10 cellular contexts compared by ENCODE assay signal in the genomic region with DNA sequence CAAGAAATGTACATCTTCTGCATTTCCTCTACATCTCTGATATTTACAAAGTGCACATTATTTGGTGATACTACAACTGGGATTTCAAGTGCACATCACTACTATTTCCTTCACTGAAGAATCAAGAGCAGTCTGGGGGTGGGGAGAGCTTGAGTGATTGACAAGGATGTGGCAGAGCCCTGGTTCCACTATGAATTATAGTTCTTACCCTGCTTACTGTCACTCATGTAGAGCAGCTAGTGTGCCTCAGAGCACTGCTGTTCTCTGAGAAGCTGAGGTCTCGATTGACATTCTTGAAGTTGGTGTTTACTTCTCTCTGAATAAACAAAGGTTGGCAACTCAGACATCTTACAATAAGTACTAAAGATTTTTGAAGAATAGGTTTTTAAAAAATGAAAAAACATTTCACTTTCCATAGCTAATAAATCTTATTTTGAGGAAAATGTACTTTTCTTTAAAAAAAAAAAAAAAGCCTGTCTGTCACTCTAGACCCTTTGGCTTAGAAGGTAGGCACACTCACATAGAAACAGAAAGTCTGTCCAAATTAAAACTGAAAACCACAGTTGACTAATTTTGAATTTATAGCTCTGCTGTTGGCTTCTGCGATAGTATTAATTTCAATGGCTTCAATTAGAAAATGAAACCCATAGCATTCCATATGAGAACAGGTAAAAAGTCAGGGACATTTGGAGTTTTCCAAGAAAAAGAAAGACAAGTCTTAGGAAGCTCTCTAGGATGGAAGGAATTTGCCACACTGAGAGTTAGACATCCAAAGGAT. TPM values are rescaled to one million over a fixed set of nuclear protein-coding genes. Genes with fewer than 3 reads are reported as not detected.
DNase-seq lines count a peak whose midpoint lies in the region; ATAC-seq, FAIRE-seq and TF ChIP-seq lines count a peak whose summit lies in the region.
"Had no signal": no experiment of that assay in that cellular context is flagged by ENCODE, and none has a peak within 500 bp of the region (broad histone marks: within the 10 kb centered on the region; RNA-seq: fewer than 3 reads in every experiment).

No MANE protein-coding gene starts in this region.

- intact Hi-C loops in left colon (cut with DNase I, micrococcal nuclease), result no loop called here
- intact Hi-C loops in head of caudate nucleus (cut with DNase I), result no loop called here

- no peaks in the 10 kb centered on the region for H3K36me3 Mint-ChIP-seq in astrocyte (ENCODE audit: low read depth, unreplicated experiment)

- TF ChIP-seq CTCF in astrocyte (IDR thresholded peaks at IDR 0.05; ENCODE audit: insufficient read depth, low read depth, low read length), result no peak

- no peak overlapping the region for H2AFZ ChIP-seq in astrocyte (ENCODE audit: low read depth, low read length)

- no peak overlapping the region for H3K9ac ChIP-seq in astrocyte (ENCODE audit: low read length)

- H3K36me3 ChIP-seq in astrocyte (ENCODE audit: insufficient read depth, low read length), result peaks cover 23% of the 10 kb centered on the region

- H3K27me3 ChIP-seq in astrocyte (ENCODE audit: insufficient read depth, low read length), result no peaks in the 10 kb centered on the region

- H3K27ac ChIP-seq in astrocyte (ENCODE audit: low read depth, low read length), result no peak overlapping the region

- H3K4me2 ChIP-seq in astrocyte (ENCODE audit: low read length), result peak overlapping the region; percentile 91

- no peak overlapping the region for H3K4me3 Mint-ChIP-seq in astrocyte (ENCODE audit: unreplicated experiment)
- H3K4me3 Mint-ChIP-seq: activated CD4-positive, alpha-beta memory T cell treated with anti-CD3 and anti-CD28 coated beads, Interleukin-2, amount 10 ng/mL, durations not matched to agents 7 days and 5 days had no signal

- H3K4me1 Mint-ChIP-seq in astrocyte (ENCODE audit: low read depth, unreplicated experiment), result peaks cover 6% of the 10 kb centered on the region

- no peak overlapping the region for H3K27ac Mint-ChIP-seq in astrocyte (ENCODE audit: unreplicated experiment)
- H3K27ac Mint-ChIP-seq: activated CD4-positive, alpha-beta memory T cell treated with anti-CD3 and anti-CD28 coated beads, Interleukin-2, amount 10 ng/mL, durations not matched to agents 7 days and 5 days had no signal

- ATAC-seq in GM18867 (IDR thresholded peaks at IDR 0.05; ENCODE audit: unreplicated experiment), result peak; percentile 94
- peak; percentile 81 for ATAC-seq in GM21515 (IDR thresholded peaks at IDR 0.05; ENCODE audit: unreplicated experiment)
- ATAC-seq in HG03066 (IDR thresholded peaks at IDR 0.05; ENCODE audit: low read depth, unreplicated experiment), result peak; percentile 86
- no peak for ATAC-seq in left colon

- H3K4me3 ChIP-seq in astrocyte (ENCODE audit: insufficient read depth, low read depth, low read length), result no peak overlapping the region

- peaks cover 6% of the 10 kb centered on the region for H3K4me1 ChIP-seq in astrocyte (ENCODE audit: insufficient read depth, low read length)

- peaks cover 14% of the 10 kb centered on the region for H3K27me3 Mint-ChIP-seq in astrocyte (ENCODE audit: low read depth, unreplicated experiment)

- H4K20me1 ChIP-seq in astrocyte (ENCODE audit: insufficient read depth, low read length), result peaks cover 26% of the 10 kb centered on the region

- H3K9me3 ChIP-seq in astrocyte (ENCODE audit: insufficient read depth, low read depth, low read length), result no peaks in the 10 kb centered on the region

- H3K79me2 ChIP-seq in astrocyte (ENCODE audit: insufficient read depth, low read length), result peaks cover 82% of the 10 kb centered on the region

- H3K9me3 Mint-ChIP-seq in astrocyte (ENCODE audit: unreplicated experiment), result peaks cover 4% of the 10 kb centered on the region

- no peak for FAIRE-seq in astrocyte (lab: Jason Lieb, UNC)

- DNase-seq in astrocyte (ENCODE audit: low read depth), result no peak
- no peak for DNase-seq in NCI-H2081 (lab: John Stamatoyannopoulos, UW)
- DNase-seq in left colon, result no peak
- DNase-seq in head of caudate nucleus, result no peak
- no peak for DNase-seq in RKO (ENCODE audit: low spot score)
- DNase-seq: activated CD4-positive, alpha-beta memory T cell treated with anti-CD3 and anti-CD28 coated beads, Interleukin-2, amount 10 ng/mL, durations not matched to agents 7 days and 5 days; NCI-H187 treated with DMSO at 0.1 percent for 48 hours had no signal

RNA-seq across cellular contexts. Expression of a gene that starts 5.6 kb away (rescaled TPM):
- total RNA-seq in astrocyte (74.5 and 112 TPM in 2 replicates), left colon (10 to 100 TPM; 13.7 to 46.0 TPM)
- total RNA-seq: activated CD4-positive, alpha-beta memory T cell treated with anti-CD3 and anti-CD28 coated beads, Interleukin-2, amount 10 ng/mL, durations not matched to agents 7 days and 5 days had no signal
